In the genomic region with DNA sequence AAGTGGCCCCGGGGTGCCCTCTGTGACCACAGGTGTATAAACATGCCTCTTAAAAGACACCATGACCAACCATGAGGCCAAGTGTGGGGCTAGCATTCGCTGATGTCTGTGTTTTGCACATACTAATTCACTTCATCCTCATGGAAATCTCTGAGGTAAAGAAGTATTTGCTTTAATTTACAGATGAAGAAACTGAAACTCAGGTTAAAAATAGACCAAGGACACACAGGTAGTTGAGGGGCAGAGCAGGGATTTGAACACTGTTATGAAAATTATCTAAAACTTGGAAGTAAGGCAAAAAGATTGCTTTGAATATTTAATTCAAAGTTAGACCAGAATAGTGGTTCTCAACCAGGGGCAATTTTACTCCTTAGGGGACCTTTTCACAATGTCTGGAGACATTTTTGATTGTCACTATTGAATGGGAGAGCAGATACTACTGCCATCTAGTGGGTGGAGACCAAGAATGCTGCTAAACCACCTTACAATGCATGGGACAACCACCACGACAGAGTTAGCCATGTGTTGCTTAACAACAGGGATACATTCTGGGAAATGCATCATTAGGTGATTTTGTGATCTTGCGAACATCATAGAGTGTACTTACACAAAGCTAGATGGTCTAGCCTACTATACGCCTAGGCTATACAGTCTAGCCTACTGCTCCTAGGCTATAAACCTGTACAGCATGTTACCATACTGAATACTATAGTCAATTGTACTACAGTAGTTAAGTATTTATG, we compare ENCODE assay signal across 8 cellular contexts. TPM values are rescaled to one million over a fixed set of nuclear protein-coding genes. Genes with fewer than 3 reads are reported as not detected.
DNase-seq lines count a peak whose midpoint lies in the region; ATAC-seq and TF ChIP-seq lines count a peak whose summit lies in the region.

No MANE protein-coding gene starts in this region.

- no peaks in the 10 kb centered on the region for H3K36me3 ChIP-seq in heart right ventricle
- no peaks in the 10 kb centered on the region for H3K36me3 ChIP-seq in sigmoid colon

- intact Hi-C loops in heart right ventricle (cut with DNase I) (loop anchor here in 5 of 10 donors (1.0 to 5.0 kb wide), 2 partner anchors 443 to 445 kb away; no protein-coding TSS in a partner anchor), sigmoid colon (cut with DNase I) (loop anchor here (2.0 kb wide), 1 partner anchor 443 kb away; no protein-coding TSS in a partner anchor)

- peaks cover 23% of the 10 kb centered on the region for H3K27me3 Mint-ChIP-seq in activated naive CD4-positive, alpha-beta T cell treated with anti-CD3 and anti-CD28 coated beads, Interleukin-2, amount 10 ng/mL, durations not matched to agents 7 days and 5 days

- peak; percentile 78 for ATAC-seq in GM19372 (IDR thresholded peaks at IDR 0.05; ENCODE audit: low read depth, unreplicated experiment)
- ATAC-seq in HG03460 (IDR thresholded peaks at IDR 0.05; ENCODE audit: unreplicated experiment), result peak; percentile 62
- peak; percentile 47 to 78 (median 70) for ATAC-seq in heart right ventricle

- peaks cover 0 to 3% (median 0%) of the 10 kb centered on the region in 7 donors for H3K27me3 ChIP-seq in heart right ventricle
- no peaks in the 10 kb centered on the region for H3K27me3 ChIP-seq in sigmoid colon

- H3K4me1 ChIP-seq in heart right ventricle, result peaks cover 0 to 23% (median 0%) of the 10 kb centered on the region in 9 donors
- H3K4me1 ChIP-seq in sigmoid colon, result no peaks in the 10 kb centered on the region

- no peak overlapping the region for H3K4me3 Mint-ChIP-seq in activated naive CD4-positive, alpha-beta T cell treated with anti-CD3 and anti-CD28 coated beads, Interleukin-2, amount 10 ng/mL, durations not matched to agents 7 days and 5 days

- peaks cover 84% of the 10 kb centered on the region for H3K4me1 Mint-ChIP-seq in activated naive CD4-positive, alpha-beta T cell treated with anti-CD3 and anti-CD28 coated beads, Interleukin-2, amount 10 ng/mL, durations not matched to agents 7 days and 5 days

- H3K4me3 ChIP-seq in heart right ventricle (no peak overlapping the region), sigmoid colon (no peak overlapping the region)

- peaks cover 11% of the 10 kb centered on the region for H3K9me3 Mint-ChIP-seq in activated naive CD4-positive, alpha-beta T cell treated with anti-CD3 and anti-CD28 coated beads, Interleukin-2, amount 10 ng/mL, durations not matched to agents 7 days and 5 days

- CTCF ChIA-PET in activated naive CD4-positive, alpha-beta T cell treated with anti-CD3 and anti-CD28 coated beads, Interleukin-2, amount 10 ng/mL, durations not matched to agents 7 days and 5 days (lab: Charles Lee), result interaction anchor here (0.6 to 2.3 kb wide), 12 partner anchors 8 to 467 kb away, joined by 3 to 9 read pairs (median 4); no protein-coding TSS in a partner anchor

- no peak for TF ChIP-seq POLR2A in sigmoid colon (IDR thresholded peaks at IDR 0.05)

- peak overlapping the region; percentile 66 for H3K27ac Mint-ChIP-seq in activated naive CD4-positive, alpha-beta T cell treated with anti-CD3 and anti-CD28 coated beads, Interleukin-2, amount 10 ng/mL, durations not matched to agents 7 days and 5 days

- peak; percentile 44 for DNase-seq in DMS53 treated with DMSO at 0.1 percent for 48 hours (lab: John Stamatoyannopoulos, UW; ENCODE audit: unreplicated experiment)
- peak; percentile 60 for DNase-seq in NCI-H748 treated with DMSO at 0.1 percent for 48 hours (lab: John Stamatoyannopoulos, UW)
- peak; percentile 53 for DNase-seq in activated naive CD4-positive, alpha-beta T cell treated with anti-CD3 and anti-CD28 coated beads, Interleukin-2, amount 10 ng/mL, durations not matched to agents 7 days and 5 days
- DNase-seq in heart right ventricle, result peak in 1 of 2 donors; percentile 31
- no peak for DNase-seq in sigmoid colon
- no peak for DNase-seq in effector CD8-positive, alpha-beta T cell (lab: John Stamatoyannopoulos, UW)

- 51 to 62% methylated on average over 5 of the region's 5 CpGs for WGBS in heart right ventricle, 2 donors
- 40 to 60% methylated on average over 5 of the region's 5 CpGs for WGBS in sigmoid colon, 2 donors

- H3K9me3 ChIP-seq in heart right ventricle (peaks cover 0 to 9% (median 0%) of the 10 kb centered on the region in 11 donors), sigmoid colon (no peaks in the 10 kb centered on the region)

- H3K27ac ChIP-seq in heart right ventricle (no peak overlapping the region), sigmoid colon (no peak overlapping the region)

- H3K36me3 Mint-ChIP-seq in activated naive CD4-positive, alpha-beta T cell treated with anti-CD3 and anti-CD28 coated beads, Interleukin-2, amount 10 ng/mL, durations not matched to agents 7 days and 5 days, result peaks cover 15% of the 10 kb centered on the region

- TF ChIP-seq EP300 in sigmoid colon (IDR thresholded peaks at IDR 0.05), result no peak

- TF ChIP-seq CTCF in heart right ventricle (IDR thresholded peaks at IDR 0.05) (peak; percentile 64 to 87 (median 80)), sigmoid colon (IDR thresholded peaks at IDR 0.05) (peak in 3 of 4 experiments; percentile 53 to 74 (median 59))

RNA-seq across cellular contexts. Expression of gene FXN, which starts 8.0 kb away (rescaled TPM):
- total RNA-seq in heart right ventricle (10 to 100 TPM; 18.8 to 41.8 (median 36.8) TPM), sigmoid colon (1 to 10 TPM; 3.4 to 8.7 (median 5.6) TPM)
- polyA plus RNA-seq in heart right ventricle (10 to 100 TPM in 1 of 2 donors, 1 to 10 TPM in 1; 7.8 to 15.0 TPM), sigmoid colon (10 to 100 TPM; 10.2 to 16.1 (median 10.2) TPM)

RNA-seq across cellular contexts. Expression of gene PRKACG, which starts 13.6 kb away (rescaled TPM):
- total RNA-seq in heart right ventricle (not detected), sigmoid colon (not detected)
- polyA plus RNA-seq in heart right ventricle (not detected), sigmoid colon (not detected)

Comparison
In these comparisons a context has a peak if more than half of its experiments do, and no peak if none do; other contexts are left out.
1. DNase-seq: peak in DMS53 treated with DMSO at 0.1 percent for 48 hours (single experiment), NCI-H748 treated with DMSO at 0.1 percent for 48 hours (single experiment) and activated naive CD4-positive, alpha-beta T cell treated with anti-CD3 and anti-CD28 coated beads, Interleukin-2, amount 10 ng/mL, durations not matched to agents 7 days and 5 days (single experiment); none in sigmoid colon (single experiment) and effector CD8-positive, alpha-beta T cell (single experiment).
2. Peak in every context shown above with its lines, with median percentiles within 50 percentile points of each other: ATAC-seq.